In genomic region chr10:119829429-119829828, GRCh38 we compare ENCODE assay signal across 1 cellular context.
TF ChIP-seq lines count a peak whose summit lies in the region.

No MANE protein-coding gene starts in this region.

TF ChIP-seq in H1, 55 proteins besides CTCF, POLR2A, EP300 and RAD21:
- peak; percentile 79; the same call in 1 of the 2 replicates for TF ChIP-seq POLR2AphosphoS5 (IDR thresholded peaks at IDR 0.05; ENCODE audit: low read depth, low read length)
- no peak for TF ChIP-seq SAP30 (IDR thresholded peaks at IDR 0.05; ENCODE audit: insufficient read depth, insufficient replicate concordance, low read length)
